Comparison of ENCODE assay signal across 1 cellular context in genomic region chr1:156706647-156707008, GRCh38.
A peak's percentile ranks its signal among the peaks of the same experiment; 100 is the strongest.
TF ChIP-seq lines count a peak whose summit lies in the region.

No MANE protein-coding gene starts in this region.

TF ChIP-seq in GM23338, 12 proteins besides CTCF, POLR2A, EP300 and RAD21 (continued from another document):
- TF ChIP-seq, protein P1, sequence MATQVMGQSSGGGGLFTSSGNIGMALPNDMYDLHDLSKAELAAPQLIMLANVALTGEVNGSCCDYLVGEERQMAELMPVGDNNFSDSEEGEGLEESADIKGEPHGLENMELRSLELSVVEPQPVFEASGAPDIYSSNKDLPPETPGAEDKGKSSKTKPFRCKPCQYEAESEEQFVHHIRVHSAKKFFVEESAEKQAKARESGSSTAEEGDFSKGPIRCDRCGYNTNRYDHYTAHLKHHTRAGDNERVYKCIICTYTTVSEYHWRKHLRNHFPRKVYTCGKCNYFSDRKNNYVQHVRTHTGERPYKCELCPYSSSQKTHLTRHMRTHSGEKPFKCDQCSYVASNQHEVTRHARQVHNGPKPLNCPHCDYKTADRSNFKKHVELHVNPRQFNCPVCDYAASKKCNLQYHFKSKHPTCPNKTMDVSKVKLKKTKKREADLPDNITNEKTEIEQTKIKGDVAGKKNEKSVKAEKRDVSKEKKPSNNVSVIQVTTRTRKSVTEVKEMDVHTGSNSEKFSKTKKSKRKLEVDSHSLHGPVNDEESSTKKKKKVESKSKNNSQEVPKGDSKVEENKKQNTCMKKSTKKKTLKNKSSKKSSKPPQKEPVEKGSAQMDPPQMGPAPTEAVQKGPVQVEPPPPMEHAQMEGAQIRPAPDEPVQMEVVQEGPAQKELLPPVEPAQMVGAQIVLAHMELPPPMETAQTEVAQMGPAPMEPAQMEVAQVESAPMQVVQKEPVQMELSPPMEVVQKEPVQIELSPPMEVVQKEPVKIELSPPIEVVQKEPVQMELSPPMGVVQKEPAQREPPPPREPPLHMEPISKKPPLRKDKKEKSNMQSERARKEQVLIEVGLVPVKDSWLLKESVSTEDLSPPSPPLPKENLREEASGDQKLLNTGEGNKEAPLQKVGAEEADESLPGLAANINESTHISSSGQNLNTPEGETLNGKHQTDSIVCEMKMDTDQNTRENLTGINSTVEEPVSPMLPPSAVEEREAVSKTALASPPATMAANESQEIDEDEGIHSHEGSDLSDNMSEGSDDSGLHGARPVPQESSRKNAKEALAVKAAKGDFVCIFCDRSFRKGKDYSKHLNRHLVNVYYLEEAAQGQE (IDR thresholded peaks at IDR 0.05; ENCODE audit: unreplicated experiment), result peak; percentile 22
- TF ChIP-seq CREB1 (CRISPR knock-in tag; IDR thresholded peaks at IDR 0.05; ENCODE audit: low read depth), result no peak
